Comparison of ENCODE assay signal across 1 cellular context in the genomic region with DNA sequence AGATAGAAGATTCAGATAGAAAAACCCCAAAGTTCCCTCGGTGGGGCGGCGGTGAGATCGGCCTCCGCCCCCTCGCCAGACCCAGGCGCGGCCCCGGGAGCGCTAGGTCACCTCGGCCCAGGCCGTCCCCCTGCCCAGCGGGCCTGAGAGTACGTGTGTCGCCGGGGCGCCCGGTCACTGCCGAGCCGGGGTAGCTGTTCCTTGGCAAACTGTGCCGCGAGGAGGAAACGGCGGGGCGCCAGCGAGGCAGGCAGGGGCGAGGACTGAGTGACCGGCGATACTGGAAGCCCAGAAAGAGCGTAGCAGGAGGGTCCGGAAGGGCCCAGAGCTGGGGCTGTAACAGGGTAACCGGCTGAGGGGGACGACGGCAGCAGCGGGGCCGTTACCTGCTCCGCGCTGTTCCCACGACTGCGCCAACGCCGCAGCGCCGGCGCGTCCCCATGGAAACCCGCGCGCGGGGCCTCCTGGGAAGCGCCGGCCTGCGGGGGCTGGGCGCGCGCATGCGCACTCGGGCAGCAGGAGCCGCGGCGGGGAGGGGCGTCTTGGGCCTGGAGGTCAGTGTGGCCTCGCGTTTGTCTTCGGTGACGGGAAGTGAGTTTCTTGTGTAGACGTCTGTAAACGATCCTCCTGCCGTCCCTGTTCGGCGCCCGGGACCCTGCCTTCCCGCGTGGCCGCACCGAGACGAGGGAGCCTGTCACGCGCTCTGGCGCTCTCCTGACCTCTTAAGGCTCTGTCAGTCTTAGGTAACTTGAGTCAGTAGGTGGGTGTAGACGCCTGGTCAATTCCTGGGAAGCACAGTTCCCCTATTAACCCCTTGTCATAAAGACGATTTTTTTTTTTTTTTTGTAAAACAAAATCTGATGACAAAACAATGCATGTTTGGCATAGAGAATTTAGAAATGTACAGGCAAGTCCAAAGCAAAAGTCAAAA.
TF ChIP-seq lines count a peak whose summit lies in the region.

TSS of gene LCA5L (minus strand) at position 440 of the 931 bp plus-strand sequence. CDS start 17,285 bp downstream, outside the sequence.

TF ChIP-seq in HepG2, 621 proteins besides CTCF, POLR2A, EP300 and RAD21 (continued from another document):
- TF ChIP-seq PITX1 (CRISPR knock-in tag; IDR thresholded peaks at IDR 0.05) (0 out of 2 replicates have a peak, but pooled peaks have one; percentile 21), CHD2 (IDR thresholded peaks at IDR 0.05; ENCODE audit: low read depth, low read length) (peak; percentile 40; the same call in 1 of the 2 replicates), TEF (CRISPR knock-in tag; IDR thresholded peaks at IDR 0.05) (0 out of 2 replicates have a peak, but pooled peaks have one; percentile 20), ZBED4 (CRISPR knock-in tag; IDR thresholded peaks at IDR 0.05; ENCODE audit: borderline replicate concordance) (no peak), ZNF781 (CRISPR knock-in tag; IDR thresholded peaks at IDR 0.05; ENCODE audit: borderline replicate concordance, not compliant biosample characterization) (peak; percentile 30), ZNF737 (CRISPR knock-in tag; IDR thresholded peaks at IDR 0.05; ENCODE audit: borderline replicate concordance) (0 out of 2 replicates have a peak, but pooled peaks have one; percentile 26), PRMT3 (CRISPR knock-in tag; IDR thresholded peaks at IDR 0.05; ENCODE audit: borderline replicate concordance, low read depth) (no peak), ZSCAN29 (CRISPR knock-in tag; conservative IDR thresholded peaks at IDR 0.05) (peak; percentile 90; the same call in 1 of the 2 replicates), RNF2 (conservative IDR thresholded peaks at IDR 0.05; ENCODE audit: low read depth) (peak; percentile 88), SRY (CRISPR knock-in tag; IDR thresholded peaks at IDR 0.05) (no peak), SIN3B (IDR thresholded peaks at IDR 0.05; ENCODE audit: low read length) (no peak), ZNF772 (CRISPR knock-in tag; IDR thresholded peaks at IDR 0.05) (0 out of 2 replicates have a peak, but pooled peaks have one; percentile 21), ZSCAN30 (CRISPR knock-in tag; IDR thresholded peaks at IDR 0.05) (no peak), PBX3 (CRISPR knock-in tag; IDR thresholded peaks at IDR 0.05; ENCODE audit: borderline replicate concordance) (no peak), EZH2 (conservative IDR thresholded peaks at IDR 0.05; ENCODE audit: low read depth, low read length) (no peak)
